Comparison of ENCODE assay signal across 8 cellular contexts in genomic region chr20:49403911-49404310, GRCh38.
"Had no signal": no experiment of that assay in that cellular context is flagged by ENCODE, and none has a peak within 500 bp of the region (broad histone marks: within the 10 kb centered on the region; RNA-seq: fewer than 3 reads in every experiment).

No MANE protein-coding gene starts in this region.

- ATAC-seq: HCT116, K562 had no signal

- H3K36me3 ChIP-seq: HAP-1 had no signal

- FAIRE-seq: K562 had no signal

- H3K9ac ChIP-seq: GM23248 had no signal

- H3K9me3 ChIP-seq: HAP-1 had no signal

- DNase-seq: GM23248, GOT3, H7, HFFc6, IMR-90 had no signal

- H3K4me1 ChIP-seq: HAP-1 had no signal

- H3K27ac ChIP-seq: GM23248 had no signal

- H2AFZ ChIP-seq: GM23248 had no signal

- H3K4me3 ChIP-seq: GM23248, HAP-1, K562 had no signal
